ENCODE assay signal across 8 cellular contexts in genomic region chr17:75941442-75941819, GRCh38. TPM values are rescaled to one million over a fixed set of nuclear protein-coding genes. Genes with fewer than 3 reads are reported as not detected.
DNase-seq lines count a peak whose midpoint lies in the region; ATAC-seq lines count a peak whose summit lies in the region.

No MANE protein-coding gene starts in this region.

- H3K36me3 Mint-ChIP-seq in activated CD4-positive, alpha-beta memory T cell treated with anti-CD3 and anti-CD28 coated beads, Interleukin-2, amount 10 ng/mL, durations not matched to agents 7 days and 5 days (ENCODE audit: low read depth) = peaks cover 5% of the 10 kb centered on the region
- peaks cover 0 to 5% (median 2%) of the 10 kb centered on the region in 3 donors for H3K36me3 Mint-ChIP-seq in immature natural killer cell

- peak overlapping the region; percentile 51 for H3K27ac Mint-ChIP-seq in activated CD4-positive, alpha-beta memory T cell treated with anti-CD3 and anti-CD28 coated beads, Interleukin-2, amount 10 ng/mL, durations not matched to agents 7 days and 5 days
- peak overlapping the region; percentile 2 to 86 (median 78) for H3K27ac Mint-ChIP-seq in immature natural killer cell
- peak overlapping the region in 1 of 2 donors; percentile 72 for H3K27ac Mint-ChIP-seq in stimulated activated naive CD8-positive, alpha-beta T cell treated with anti-CD3 and anti-CD28 coated beads, Interleukin-15, amount 100 ng/mL, for 72 hours

- DNase-seq in DMS 273 (lab: John Stamatoyannopoulos, UW; ENCODE audit: unreplicated experiment) (peak; percentile 55), DMS 273 treated with DMSO at 0.1 percent for 48 hours (lab: John Stamatoyannopoulos, UW) (no peak), immature natural killer cell (no peak), NCI-H1092 (lab: John Stamatoyannopoulos, UW) (no peak), LoVo (ENCODE audit: low spot score) (no peak)
- DNase-seq in activated CD4-positive, alpha-beta memory T cell treated with anti-CD3 and anti-CD28 coated beads, Interleukin-2, amount 10 ng/mL, durations not matched to agents 7 days and 5 days = no peak
- no peak for DNase-seq in stimulated activated naive CD8-positive, alpha-beta T cell treated with anti-CD3 and anti-CD28 coated beads, Interleukin-15, amount 100 ng/mL, for 72 hours

- POLR2A ChIA-PET in activated CD4-positive, alpha-beta memory T cell treated with anti-CD3 and anti-CD28 coated beads, Interleukin-2, amount 10 ng/mL, durations not matched to agents 7 days and 5 days (lab: Charles Lee) = interaction anchor here (0.9 to 2.0 kb wide), 14 partner anchors 8 to 652 kb away, joined by 3 to 8 read pairs (median 3); partner anchors contain the start of genes ACOX1, MRPL38, SLC25A19 and TEN1

- H3K4me1 Mint-ChIP-seq in activated CD4-positive, alpha-beta memory T cell treated with anti-CD3 and anti-CD28 coated beads, Interleukin-2, amount 10 ng/mL, durations not matched to agents 7 days and 5 days = peaks cover 15% of the 10 kb centered on the region
- peaks cover 13 to 16% of the 10 kb centered on the region in 2 donors for H3K4me1 Mint-ChIP-seq in immature natural killer cell
- H3K4me1 Mint-ChIP-seq in stimulated activated naive CD8-positive, alpha-beta T cell treated with anti-CD3 and anti-CD28 coated beads, Interleukin-15, amount 100 ng/mL, for 72 hours = peaks cover 22% of the 10 kb centered on the region

- peak overlapping the region; percentile 83 for H3K4me3 Mint-ChIP-seq in activated CD4-positive, alpha-beta memory T cell treated with anti-CD3 and anti-CD28 coated beads, Interleukin-2, amount 10 ng/mL, durations not matched to agents 7 days and 5 days
- peak overlapping the region; percentile 83 to 89 (median 88) for H3K4me3 Mint-ChIP-seq in immature natural killer cell
- peak overlapping the region; percentile 80 to 88 for H3K4me3 Mint-ChIP-seq in stimulated activated naive CD8-positive, alpha-beta T cell treated with anti-CD3 and anti-CD28 coated beads, Interleukin-15, amount 100 ng/mL, for 72 hours

- CTCF ChIA-PET in activated CD4-positive, alpha-beta memory T cell treated with anti-CD3 and anti-CD28 coated beads, Interleukin-2, amount 10 ng/mL, durations not matched to agents 7 days and 5 days (lab: Charles Lee) = interaction anchor here (0.8 to 1.2 kb wide), 4 partner anchors 14 to 73 kb away, joined by 3 to 8 read pairs (median 4); no protein-coding TSS in a partner anchor

- no peak for ATAC-seq in stimulated activated naive CD8-positive, alpha-beta T cell treated with anti-CD3 and anti-CD28 coated beads, Interleukin-15, amount 100 ng/mL, for 72 hours
- ATAC-seq in GM19351 (IDR thresholded peaks at IDR 0.05; ENCODE audit: unreplicated experiment) = no peak

- H3K27me3 Mint-ChIP-seq in activated CD4-positive, alpha-beta memory T cell treated with anti-CD3 and anti-CD28 coated beads, Interleukin-2, amount 10 ng/mL, durations not matched to agents 7 days and 5 days = no peaks in the 10 kb centered on the region
- H3K27me3 Mint-ChIP-seq in immature natural killer cell (ENCODE audit: low read depth in 3 of 3) = peaks cover 0 to 4% (median 2%) of the 10 kb centered on the region in 3 donors
- no peaks in the 10 kb centered on the region for H3K27me3 Mint-ChIP-seq in stimulated activated naive CD8-positive, alpha-beta T cell treated with anti-CD3 and anti-CD28 coated beads, Interleukin-15, amount 100 ng/mL, for 72 hours

- H3K9me3 Mint-ChIP-seq in activated CD4-positive, alpha-beta memory T cell treated with anti-CD3 and anti-CD28 coated beads, Interleukin-2, amount 10 ng/mL, durations not matched to agents 7 days and 5 days = no peaks in the 10 kb centered on the region
- no peaks in the 10 kb centered on the region for H3K9me3 Mint-ChIP-seq in immature natural killer cell
- H3K9me3 Mint-ChIP-seq in stimulated activated naive CD8-positive, alpha-beta T cell treated with anti-CD3 and anti-CD28 coated beads, Interleukin-15, amount 100 ng/mL, for 72 hours = no peaks in the 10 kb centered on the region

RNA-seq across cellular contexts. Expression of gene FBF1, which starts 0.6 kb away (rescaled TPM):
- 10 to 100 TPM; 19.8 to 21.1 TPM for total RNA-seq in activated CD4-positive, alpha-beta memory T cell treated with anti-CD3 and anti-CD28 coated beads, Interleukin-2, amount 10 ng/mL, durations not matched to agents 7 days and 5 days
- polyA plus RNA-seq in immature natural killer cell = 1 to 10 TPM in 2 of 3 donors, not detected in 1; 1.6 to 7.6 TPM

RNA-seq across cellular contexts. Expression of gene MRPL38, which starts 36.7 kb away (rescaled TPM):
- 10 to 100 TPM; 79.9 to 85.0 TPM for total RNA-seq in activated CD4-positive, alpha-beta memory T cell treated with anti-CD3 and anti-CD28 coated beads, Interleukin-2, amount 10 ng/mL, durations not matched to agents 7 days and 5 days
- polyA plus RNA-seq in immature natural killer cell = 10 to 100 TPM; 55.9 to 67.5 (median 64.0) TPM

RNA-seq across cellular contexts. Expression of gene ACOX1, which starts 37.5 kb away (rescaled TPM):
- total RNA-seq in activated CD4-positive, alpha-beta memory T cell treated with anti-CD3 and anti-CD28 coated beads, Interleukin-2, amount 10 ng/mL, durations not matched to agents 7 days and 5 days = 10 to 100 TPM; 28.0 to 29.8 TPM
- polyA plus RNA-seq in immature natural killer cell = 10 to 100 TPM; 16.1 to 23.9 (median 19.1) TPM

RNA-seq across cellular contexts. Expression of gene TEN1, which starts 37.6 kb away (rescaled TPM):
- 10 to 100 TPM; 13.5 to 16.3 TPM for total RNA-seq in activated CD4-positive, alpha-beta memory T cell treated with anti-CD3 and anti-CD28 coated beads, Interleukin-2, amount 10 ng/mL, durations not matched to agents 7 days and 5 days
- 10 to 100 TPM; 40.2 to 53.0 (median 43.7) TPM for polyA plus RNA-seq in immature natural killer cell

RNA-seq across cellular contexts. Expression of gene TRIM65, which starts 44.7 kb away (rescaled TPM):
- total RNA-seq in activated CD4-positive, alpha-beta memory T cell treated with anti-CD3 and anti-CD28 coated beads, Interleukin-2, amount 10 ng/mL, durations not matched to agents 7 days and 5 days = 10 to 100 TPM; 24.9 to 26.1 TPM
- 10 to 100 TPM in 2 of 3 donors, 1 to 10 TPM in 1; 5.4 to 27.1 (median 18.7) TPM for polyA plus RNA-seq in immature natural killer cell
